8 cellular contexts compared by ENCODE assay signal in the genomic region with DNA sequence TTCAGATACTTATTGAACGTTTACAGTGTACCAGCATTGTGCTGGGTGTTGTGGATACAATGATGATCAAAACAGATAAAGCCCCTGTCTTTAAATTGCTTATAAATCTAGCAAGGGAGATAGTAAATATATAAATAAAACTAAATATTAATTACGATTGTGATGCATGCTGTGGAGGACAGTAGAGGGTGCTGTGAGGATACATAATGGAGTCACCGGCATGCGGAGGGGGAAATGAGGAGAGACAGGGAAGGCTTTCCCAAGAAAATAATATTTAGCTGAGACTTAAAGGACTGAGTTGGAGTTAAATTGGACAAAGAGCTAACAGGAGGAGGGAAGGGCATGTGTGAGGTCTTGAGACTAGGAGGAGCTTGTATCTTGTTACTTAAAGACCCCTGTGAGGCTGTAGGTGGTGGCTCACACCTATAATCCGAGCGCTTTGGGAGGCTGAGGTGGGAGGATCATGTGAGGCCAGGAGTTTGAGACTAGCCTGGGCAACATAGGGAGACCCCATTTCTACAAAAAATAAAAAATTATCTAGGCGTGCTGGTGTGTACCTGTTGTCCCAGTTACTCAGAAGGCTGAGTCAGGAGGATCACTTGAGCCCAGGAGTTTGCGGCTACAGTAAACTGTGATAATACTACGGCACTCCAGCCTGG. TPM values are rescaled to one million over a fixed set of nuclear protein-coding genes. Genes with fewer than 3 reads are reported as not detected.
DNase-seq lines count a peak whose midpoint lies in the region; ATAC-seq and TF ChIP-seq lines count a peak whose summit lies in the region.

No MANE protein-coding gene starts in this region.

- no peaks in the 10 kb centered on the region for H3K36me3 Mint-ChIP-seq in natural killer cell
- no peaks in the 10 kb centered on the region for H3K36me3 Mint-ChIP-seq in natural killer cell treated with Interleukin-12 subunit alpha and Interleukin-12 subunit beta and Interleukin-15 and Interleukin-18, amount 100 ng/mL, for 72 hours
- peaks cover 14% of the 10 kb centered on the region for H3K36me3 Mint-ChIP-seq in stimulated activated effector memory CD8-positive, alpha-beta T cell treated with anti-CD3 and anti-CD28 coated beads, Interleukin-12 subunit alpha, Interleukin-12 subunit beta, amount 100 ng/mL, for 72 hours

- ATAC-seq in natural killer cell = no peak
- ATAC-seq in natural killer cell treated with Interleukin-12 subunit alpha and Interleukin-12 subunit beta and Interleukin-15 and Interleukin-18, amount 100 ng/mL, for 72 hours = no peak
- ATAC-seq in stimulated activated effector memory CD8-positive, alpha-beta T cell treated with anti-CD3 and anti-CD28 coated beads, Interleukin-12 subunit alpha, Interleukin-12 subunit beta, amount 100 ng/mL, for 72 hours = no peak
- no peak for ATAC-seq in GM21360 (IDR thresholded peaks at IDR 0.05; ENCODE audit: unreplicated experiment)
- ATAC-seq in HG02852 (IDR thresholded peaks at IDR 0.05; ENCODE audit: unreplicated experiment) = no peak

- no peak overlapping the region for H3K27ac Mint-ChIP-seq in natural killer cell
- no peak overlapping the region for H3K27ac Mint-ChIP-seq in natural killer cell treated with Interleukin-12 subunit alpha and Interleukin-12 subunit beta and Interleukin-15 and Interleukin-18, amount 100 ng/mL, for 72 hours
- H3K27ac Mint-ChIP-seq in stimulated activated effector memory CD8-positive, alpha-beta T cell treated with anti-CD3 and anti-CD28 coated beads, Interleukin-12 subunit alpha, Interleukin-12 subunit beta, amount 100 ng/mL, for 72 hours = peak overlapping the region; percentile 58

- H3K9me3 ChIP-seq in SJCRH30 (replicated peaks) = peaks cover 2% of the 10 kb centered on the region

- H3K9me3 Mint-ChIP-seq in natural killer cell = no peaks in the 10 kb centered on the region
- H3K9me3 Mint-ChIP-seq in natural killer cell treated with Interleukin-12 subunit alpha and Interleukin-12 subunit beta and Interleukin-15 and Interleukin-18, amount 100 ng/mL, for 72 hours = no peaks in the 10 kb centered on the region
- no peaks in the 10 kb centered on the region for H3K9me3 Mint-ChIP-seq in stimulated activated effector memory CD8-positive, alpha-beta T cell treated with anti-CD3 and anti-CD28 coated beads, Interleukin-12 subunit alpha, Interleukin-12 subunit beta, amount 100 ng/mL, for 72 hours

- peak overlapping the region; percentile 49 for H3K4me3 Mint-ChIP-seq in natural killer cell
- H3K4me3 Mint-ChIP-seq in natural killer cell treated with Interleukin-12 subunit alpha and Interleukin-12 subunit beta and Interleukin-15 and Interleukin-18, amount 100 ng/mL, for 72 hours = no peak overlapping the region
- no peak overlapping the region for H3K4me3 Mint-ChIP-seq in stimulated activated effector memory CD8-positive, alpha-beta T cell treated with anti-CD3 and anti-CD28 coated beads, Interleukin-12 subunit alpha, Interleukin-12 subunit beta, amount 100 ng/mL, for 72 hours

- no peak for DNase-seq in natural killer cell
- no peak for DNase-seq in natural killer cell treated with Interleukin-12 subunit alpha and Interleukin-12 subunit beta and Interleukin-15 and Interleukin-18, amount 100 ng/mL, for 72 hours (ENCODE audit: low spot score)
- DNase-seq in SJCRH30 = peak; percentile 67 to 82
- peak; percentile 47 to 81 for DNase-seq in foreskin fibroblast
- DNase-seq in stimulated activated effector memory CD8-positive, alpha-beta T cell treated with anti-CD3 and anti-CD28 coated beads, Interleukin-12 subunit alpha, Interleukin-12 subunit beta, amount 100 ng/mL, for 72 hours (ENCODE audit: low spot score in 2 of 2) = no peak
- no peak for DNase-seq in germinal center (ENCODE audit: low spot score)

- H3K36me3 ChIP-seq in SJCRH30 = no peaks in the 10 kb centered on the region

- intact Hi-C loops in natural killer cell (cut with micrococcal nuclease) = no loop called here

- H3K4me1 ChIP-seq in SJCRH30 = peaks cover 4% of the 10 kb centered on the region

- H3K4me1 Mint-ChIP-seq in natural killer cell = peaks cover 41 to 42% of the 10 kb centered on the region in 2 donors
- H3K4me1 Mint-ChIP-seq in natural killer cell treated with Interleukin-12 subunit alpha and Interleukin-12 subunit beta and Interleukin-15 and Interleukin-18, amount 100 ng/mL, for 72 hours (ENCODE audit: low read depth in 2 of 2) = peaks cover 16 to 28% of the 10 kb centered on the region in 2 donors
- peaks cover 22% of the 10 kb centered on the region for H3K4me1 Mint-ChIP-seq in stimulated activated effector memory CD8-positive, alpha-beta T cell treated with anti-CD3 and anti-CD28 coated beads, Interleukin-12 subunit alpha, Interleukin-12 subunit beta, amount 100 ng/mL, for 72 hours

- H3K4me3 ChIP-seq in SJCRH30 (no peak overlapping the region), foreskin fibroblast (ENCODE audit: low read depth in 1 of 2, low read length in 2 of 2) (no peak overlapping the region)

- no peak overlapping the region for H3K27ac ChIP-seq in SJCRH30

- no peaks in the 10 kb centered on the region for H3K27me3 Mint-ChIP-seq in natural killer cell (ENCODE audit: low read depth in 2 of 2)
- H3K27me3 Mint-ChIP-seq in natural killer cell treated with Interleukin-12 subunit alpha and Interleukin-12 subunit beta and Interleukin-15 and Interleukin-18, amount 100 ng/mL, for 72 hours = no peaks in the 10 kb centered on the region

- no peak for TF ChIP-seq CTCF in natural killer cell (IDR thresholded peaks at IDR 0.05)
- TF ChIP-seq CTCF in foreskin fibroblast (IDR thresholded peaks at IDR 0.05; ENCODE audit: low read depth, low read length) = peak; percentile 59

- H3K27me3 ChIP-seq in SJCRH30 = no peaks in the 10 kb centered on the region

RNA-seq across cellular contexts. Expression of gene DHRS7B, which starts 2.4 kb away (rescaled TPM):
- total RNA-seq in natural killer cell = 10 to 100 TPM; 10.3 to 13.4 (median 11.5) TPM
- 10 to 100 TPM; 22.2 to 23.8 TPM for total RNA-seq in natural killer cell treated with Interleukin-12 subunit alpha and Interleukin-12 subunit beta and Interleukin-15 and Interleukin-18, amount 100 ng/mL, for 72 hours
- 16.7 and 20.8 TPM in 2 replicates for total RNA-seq in SJCRH30 (2014; rRNA removed; shearing (Covaris generic))

Comparison
In these comparisons a context has a peak if more than half of its experiments do, and no peak if none do; other contexts are left out.
1. DNase-seq: peak in SJCRH30 (2 of 2) and foreskin fibroblast (2 of 2); none in natural killer cell (single experiment), natural killer cell treated with Interleukin-12 subunit alpha and Interleukin-12 subunit beta and Interleukin-15 and Interleukin-18, amount 100 ng/mL, for 72 hours (single experiment), stimulated activated effector memory CD8-positive, alpha-beta T cell treated with anti-CD3 and anti-CD28 coated beads, Interleukin-12 subunit alpha, Interleukin-12 subunit beta, amount 100 ng/mL, for 72 hours (0 of 2) and germinal center (single experiment).